In the genomic region with DNA sequence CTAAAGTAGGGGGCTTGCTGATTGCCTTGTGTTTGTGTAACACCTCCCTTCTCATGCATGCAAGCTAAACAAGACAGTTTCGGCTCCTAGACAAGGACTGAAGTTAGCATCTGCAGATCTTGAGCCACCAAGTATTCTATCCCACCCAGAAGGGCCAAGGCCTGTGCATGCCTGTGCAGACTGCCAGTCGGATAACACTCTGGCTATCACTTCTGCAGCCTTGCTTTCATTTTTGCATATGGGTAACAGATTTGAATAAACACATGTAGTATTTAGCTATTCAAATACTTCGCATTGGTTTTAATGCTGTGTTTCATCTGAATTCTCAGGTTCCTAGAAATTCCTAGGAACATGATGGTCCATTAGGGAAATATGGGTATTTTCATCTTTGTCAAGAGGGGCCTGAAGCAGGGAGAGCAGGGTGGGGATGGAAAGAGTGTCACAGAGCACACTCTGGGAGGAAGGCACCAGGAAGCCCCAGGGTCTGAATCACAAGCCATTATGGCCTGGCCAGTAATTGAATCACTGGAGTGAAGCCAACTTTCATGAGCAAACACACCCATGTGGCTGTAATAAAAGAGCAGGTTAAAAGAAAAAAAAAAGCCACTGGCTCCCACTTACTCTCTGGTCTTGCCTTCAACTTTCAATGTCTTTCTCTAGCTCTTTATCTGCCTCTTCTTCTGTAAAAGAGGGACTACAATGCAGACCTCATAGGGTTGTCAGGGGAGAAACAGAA, we compare ENCODE assay signal across 8 cellular contexts.
A peak's percentile ranks its signal among the peaks of the same experiment; 100 is the strongest.
DNase-seq lines count a peak whose midpoint lies in the region; ATAC-seq lines count a peak whose summit lies in the region.

No MANE protein-coding gene starts in this region.

- no peaks in the 10 kb centered on the region for H3K36me3 ChIP-seq in effector memory CD4-positive, alpha-beta T cell (ENCODE audit: control insufficient read depth, insufficient read depth, low read length)

- DNase-seq in COR-L47 (lab: John Stamatoyannopoulos, UW) (peak; percentile 93), NCI-H1105 (lab: John Stamatoyannopoulos, UW) (peak; percentile 90), SW480 (ENCODE audit: low spot score) (peak; percentile 88), kidney glomerular epithelial cell (lab: John Stamatoyannopoulos, UW) (peak; percentile 75)
- DNase-seq in effector memory CD4-positive, alpha-beta T cell, result no peak
- no peak for DNase-seq in activated T-cell treated with anti-CD3 and anti-CD28 coated beads, Interleukin-2, amount 50 U/mL, for 48 hours
- DNase-seq in activated naive CD4-positive, alpha-beta T cell treated with Interleukin-2 at 50 U/mL for 16 hours, result no peak

- no peaks in the 10 kb centered on the region for H3K4me1 ChIP-seq in effector memory CD4-positive, alpha-beta T cell (ENCODE audit: control insufficient read depth, insufficient read depth, low read length, poor library complexity, severe bottlenecking)

- ATAC-seq in GM18519 (IDR thresholded peaks at IDR 0.05; ENCODE audit: low FRiP score, unreplicated experiment), result no peak

- no peak overlapping the region for H3K27ac ChIP-seq in effector memory CD4-positive, alpha-beta T cell (ENCODE audit: insufficient read depth, low read length, poor library complexity, severe bottlenecking)

- H3K9me3 ChIP-seq in effector memory CD4-positive, alpha-beta T cell (ENCODE audit: control insufficient read depth, low read length), result no peaks in the 10 kb centered on the region

- H3K27me3 ChIP-seq in effector memory CD4-positive, alpha-beta T cell (replicated peaks; ENCODE audit: control insufficient read depth, insufficient read depth, low read length, poor library complexity, severe bottlenecking), result no peaks in the 10 kb centered on the region

- H3K4me3 ChIP-seq in effector memory CD4-positive, alpha-beta T cell (ENCODE audit: insufficient read depth, low read depth, low read length, poor library complexity, severe bottlenecking), result no peak overlapping the region

Comparison
In these comparisons a context has a peak if more than half of its experiments do, and no peak if none do; other contexts are left out.
1. DNase-seq: peak in COR-L47 (single experiment), NCI-H1105 (single experiment), SW480 (single experiment) and kidney glomerular epithelial cell (single experiment); none in effector memory CD4-positive, alpha-beta T cell (0 of 3), activated T-cell treated with anti-CD3 and anti-CD28 coated beads, Interleukin-2, amount 50 U/mL, for 48 hours (0 of 2) and activated naive CD4-positive, alpha-beta T cell treated with Interleukin-2 at 50 U/mL for 16 hours (single experiment).